In the genomic region with DNA sequence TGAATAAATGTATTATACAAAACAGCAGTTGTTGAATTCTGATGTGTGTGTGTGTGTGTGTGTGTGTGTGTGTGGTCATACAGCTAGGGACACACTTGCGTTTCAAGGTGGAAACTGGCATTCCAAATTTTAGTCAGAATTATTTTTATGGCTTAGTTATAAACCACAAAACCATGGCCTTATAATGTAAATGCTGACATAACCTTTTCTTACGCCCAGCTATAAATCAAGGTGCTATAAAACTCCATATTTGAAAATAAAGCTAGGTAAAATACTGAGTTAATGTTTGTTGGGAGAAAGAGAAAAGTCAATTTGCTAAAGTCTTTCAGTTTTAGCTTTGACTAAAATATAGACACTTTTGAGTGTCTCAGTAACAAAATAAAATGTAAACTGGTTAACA, we compare ENCODE assay signal across 1 cellular context.
TF ChIP-seq lines count a peak whose summit lies in the region.

No MANE protein-coding gene starts in this region.

TF ChIP-seq in HepG2, 621 proteins besides CTCF, POLR2A, EP300 and RAD21 (continued from another document):
- TF ChIP-seq ZNF280B (CRISPR knock-in tag; IDR thresholded peaks at IDR 0.05; ENCODE audit: borderline replicate concordance): no peak
- no peak for TF ChIP-seq GMEB1 (CRISPR knock-in tag; IDR thresholded peaks at IDR 0.05; ENCODE audit: borderline replicate concordance)
- TF ChIP-seq ZNF674 (CRISPR knock-in tag; IDR thresholded peaks at IDR 0.05; ENCODE audit: low read depth): no peak
- TF ChIP-seq PPARG (CRISPR knock-in tag; conservative IDR thresholded peaks at IDR 0.05): no peak
- TF ChIP-seq MAFK (conservative IDR thresholded peaks at IDR 0.05 in 1 of 2, IDR thresholded peaks at IDR 0.05 in 1 of 2; ENCODE audit: low read length in 2 of 2): peak; percentile 53 to 74
- no peak for TF ChIP-seq KDM1A (CRISPR knock-in tag; IDR thresholded peaks at IDR 0.05)
- TF ChIP-seq NRL (CRISPR knock-in tag; IDR thresholded peaks at IDR 0.05; ENCODE audit: borderline replicate concordance): no peak
- TF ChIP-seq, protein P1, sequence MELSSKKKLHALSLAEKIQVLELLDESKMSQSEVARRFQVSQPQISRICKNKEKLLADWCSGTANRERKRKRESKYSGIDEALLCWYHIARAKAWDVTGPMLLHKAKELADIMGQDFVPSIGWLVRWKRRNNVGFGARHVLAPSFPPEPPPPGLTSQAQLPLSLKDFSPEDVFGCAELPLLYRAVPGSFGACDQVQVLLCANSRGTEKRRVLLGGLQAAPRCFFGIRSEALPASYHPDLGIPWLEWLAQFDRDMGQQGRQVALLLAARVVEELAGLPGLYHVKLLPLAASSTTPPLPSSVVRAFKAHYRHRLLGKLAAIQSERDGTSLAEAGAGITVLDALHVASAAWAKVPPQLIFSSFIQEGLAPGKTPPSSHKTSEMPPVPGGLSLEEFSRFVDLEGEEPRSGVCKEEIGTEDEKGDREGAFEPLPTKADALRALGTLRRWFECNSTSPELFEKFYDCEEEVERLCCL (CRISPR knock-in tag; IDR thresholded peaks at IDR 0.05; ENCODE audit: borderline replicate concordance): no peak
- TF ChIP-seq BCL3 (CRISPR knock-in tag; IDR thresholded peaks at IDR 0.05): no peak
- TF ChIP-seq ZBTB42 (CRISPR knock-in tag; IDR thresholded peaks at IDR 0.05): no peak
- no peak for TF ChIP-seq ARID3A (IDR thresholded peaks at IDR 0.05; ENCODE audit: low read depth, low read length)
- TF ChIP-seq MAFF (IDR thresholded peaks at IDR 0.05; ENCODE audit: low read depth, low read length): peak; percentile 62
- TF ChIP-seq MATR3 (CRISPR knock-in tag; IDR thresholded peaks at IDR 0.05): no peak
- TF ChIP-seq ZNF569 (CRISPR knock-in tag; IDR thresholded peaks at IDR 0.05; ENCODE audit: borderline replicate concordance): no peak
